In genomic region chr9:127244609-127245601, GRCh38 we compare ENCODE assay signal across 1 cellular context.
TF ChIP-seq lines count a peak whose summit lies in the region.

No MANE protein-coding gene starts in this region.

TF ChIP-seq in K562, 482 proteins besides CTCF, POLR2A, EP300 and RAD21 (continued from another document and continues in another):
- TF ChIP-seq HNRNPL (IDR thresholded peaks at IDR 0.05; ENCODE audit: low read depth, low read length) = no peak
- TF ChIP-seq GMEB1 (CRISPR knock-in tag; IDR thresholded peaks at IDR 0.05) = no peak
- TF ChIP-seq ZNF146 (CRISPR knock-in tag; IDR thresholded peaks at IDR 0.05; ENCODE audit: unreplicated experiment) = no peak
- TF ChIP-seq ZBTB8A (IDR thresholded peaks at IDR 0.05; ENCODE audit: partially characterized antibody) = no peak
- TF ChIP-seq NR2C2 (CRISPR knock-in tag; IDR thresholded peaks at IDR 0.05) = no peak
- peak; percentile 80 for TF ChIP-seq NR2C2 (tag; IDR thresholded peaks at IDR 0.05)
- TF ChIP-seq ZNF639 (CRISPR knock-in tag; conservative IDR thresholded peaks at IDR 0.05 in 1 of 2, IDR thresholded peaks at IDR 0.05 in 1 of 2) = no peak
- no peak for TF ChIP-seq STAT5A (IDR thresholded peaks at IDR 0.05; ENCODE audit: borderline replicate concordance, low read length)
- no peak for TF ChIP-seq CHD1 (IDR thresholded peaks at IDR 0.05; ENCODE audit: low read length)
- TF ChIP-seq FOXA3 (CRISPR knock-in tag; conservative IDR thresholded peaks at IDR 0.05 in 1 of 2, IDR thresholded peaks at IDR 0.05 in 1 of 2) = no peak
- peak; percentile 85 for TF ChIP-seq NFYB (IDR thresholded peaks at IDR 0.05; ENCODE audit: extremely low read depth, insufficient read length)
- no peak for TF ChIP-seq NCOA6 (IDR thresholded peaks at IDR 0.05)
- no peak for TF ChIP-seq DDX20 (tag; IDR thresholded peaks at IDR 0.05; ENCODE audit: low read depth)
- TF ChIP-seq ZFP36 (IDR thresholded peaks at IDR 0.05; ENCODE audit: low read depth, low read length, partially characterized antibody) = no peak
- TF ChIP-seq TCF15 (CRISPR knock-in tag; IDR thresholded peaks at IDR 0.05) = no peak
- TF ChIP-seq ELF4 (CRISPR knock-in tag; IDR thresholded peaks at IDR 0.05) = no peak
- TF ChIP-seq THRB (CRISPR knock-in tag; conservative IDR thresholded peaks at IDR 0.05) = no peak
- no peak for TF ChIP-seq MYBL2 (IDR thresholded peaks at IDR 0.05; ENCODE audit: low read depth)
- TF ChIP-seq MYBL2 (CRISPR knock-in tag; IDR thresholded peaks at IDR 0.05; ENCODE audit: borderline replicate concordance) = no peak
- TF ChIP-seq FOXA1 (IDR thresholded peaks at IDR 0.05; ENCODE audit: borderline replicate concordance) = no peak
- TF ChIP-seq HINFP (tag; conservative IDR thresholded peaks at IDR 0.05; ENCODE audit: low read depth) = no peak
- TF ChIP-seq MEF2D (tag; conservative IDR thresholded peaks at IDR 0.05; ENCODE audit: low read depth) = no peak
- TF ChIP-seq EP400 (IDR thresholded peaks at IDR 0.05) = peak; percentile 24; the same call in 1 of the 2 replicates
- TF ChIP-seq MYNN (IDR thresholded peaks at IDR 0.05) = no peak
- TF ChIP-seq MYNN (CRISPR knock-in tag; IDR thresholded peaks at IDR 0.05) = no peak
- TF ChIP-seq SNRNP70 (optimal IDR thresholded peaks at IDR 0.05; ENCODE audit: low read depth, low read length) = no peak
- TF ChIP-seq ZNF431 (CRISPR knock-in tag; IDR thresholded peaks at IDR 0.05) = no peak
- TF ChIP-seq ZNF3 (CRISPR knock-in tag; IDR thresholded peaks at IDR 0.05) = no peak
- TF ChIP-seq ARID2 (IDR thresholded peaks at IDR 0.05) = no peak
- TF ChIP-seq CEBPB (tag; IDR thresholded peaks at IDR 0.05) = no peak
- no peak for TF ChIP-seq HDGF (IDR thresholded peaks at IDR 0.05)
- peak; percentile 78 for TF ChIP-seq ZFX (CRISPR knock-in tag; IDR thresholded peaks at IDR 0.05)
- no peak for TF ChIP-seq ZNF184 (CRISPR knock-in tag; IDR thresholded peaks at IDR 0.05)
- no peak for TF ChIP-seq ARNT (IDR thresholded peaks at IDR 0.05)
- no peak for TF ChIP-seq UBTF (IDR thresholded peaks at IDR 0.05; ENCODE audit: borderline replicate concordance in 1 of 2, low read depth in 2 of 2, low read length in 2 of 2)
- TF ChIP-seq RBBP5 (IDR thresholded peaks at IDR 0.05; ENCODE audit: borderline replicate concordance, insufficient read depth, low read length, poor library complexity, severe bottlenecking) = peak; percentile 24
- no peak for TF ChIP-seq CUX1 (CRISPR knock-in tag; IDR thresholded peaks at IDR 0.05)
- peak; percentile 77 for TF ChIP-seq ZNF143 (CRISPR knock-in tag; IDR thresholded peaks at IDR 0.05)
- no peak for TF ChIP-seq ZNF280B (CRISPR knock-in tag; IDR thresholded peaks at IDR 0.05)
- TF ChIP-seq ZNF24 (IDR thresholded peaks at IDR 0.05) = peak; percentile 88
- TF ChIP-seq EGR1 (conservative IDR thresholded peaks at IDR 0.05) = no peak
- no peak for TF ChIP-seq TCF3 (CRISPR knock-in tag; IDR thresholded peaks at IDR 0.05)
- no peak for TF ChIP-seq LARP7 (IDR thresholded peaks at IDR 0.05)
- peak; percentile 65 for TF ChIP-seq TAF1 (IDR thresholded peaks at IDR 0.05; ENCODE audit: control insufficient read depth, extremely low read depth, insufficient read depth, low read length, severe bottlenecking)
- peak; percentile 85 for TF ChIP-seq HCFC1 (IDR thresholded peaks at IDR 0.05; ENCODE audit: low read depth, low read length)
- peak; percentile 21; the same call in 1 of the 2 replicates for TF ChIP-seq ZNF511 (CRISPR knock-in tag; IDR thresholded peaks at IDR 0.05)
- no peak for TF ChIP-seq ZNF717 (CRISPR knock-in tag; IDR thresholded peaks at IDR 0.05)
- TF ChIP-seq SFPQ (IDR thresholded peaks at IDR 0.05; ENCODE audit: low read depth, low read length) = no peak
- TF ChIP-seq MECOM (CRISPR knock-in tag; IDR thresholded peaks at IDR 0.05) = no peak
- TF ChIP-seq ELK1 (CRISPR knock-in tag; IDR thresholded peaks at IDR 0.05) = no peak
